In genomic region chr3:69408989-69409388, GRCh38 we compare ENCODE assay signal across 9 cellular contexts.
"Had no signal": no experiment of that assay in that cellular context is flagged by ENCODE, and none has a peak within 500 bp of the region (broad histone marks: within the 10 kb centered on the region; RNA-seq: fewer than 3 reads in every experiment).

No MANE protein-coding gene starts in this region.

- DNase-seq: activated CD4-positive, alpha-beta memory T cell treated with anti-CD3 and anti-CD28 coated beads for 36 hours; colonic mucosa; effector CD8-positive, alpha-beta T cell; kidney glomerular epithelial cell; mesenchymal stem cell; T1000 had no signal

- H3K27ac ChIP-seq: colonic mucosa, hepatocyte had no signal

- H3K9me3 ChIP-seq: colonic mucosa had no signal

- H3K4me3 ChIP-seq: colonic mucosa, hepatocyte, smooth muscle cell had no signal

- H3K4me1 ChIP-seq: colonic mucosa had no signal

- ATAC-seq: stimulated activated effector memory CD8-positive, alpha-beta T cell treated with anti-CD3 and anti-CD28 coated beads, Interleukin-12 subunit alpha, Interleukin-12 subunit beta, amount 100 ng/mL, for 72 hours had no signal

- H3K27me3 ChIP-seq: colonic mucosa, hepatocyte had no signal

- H3K36me3 ChIP-seq: colonic mucosa had no signal
